Comparison of ENCODE assay signal across 1 cellular context in the genomic region with DNA sequence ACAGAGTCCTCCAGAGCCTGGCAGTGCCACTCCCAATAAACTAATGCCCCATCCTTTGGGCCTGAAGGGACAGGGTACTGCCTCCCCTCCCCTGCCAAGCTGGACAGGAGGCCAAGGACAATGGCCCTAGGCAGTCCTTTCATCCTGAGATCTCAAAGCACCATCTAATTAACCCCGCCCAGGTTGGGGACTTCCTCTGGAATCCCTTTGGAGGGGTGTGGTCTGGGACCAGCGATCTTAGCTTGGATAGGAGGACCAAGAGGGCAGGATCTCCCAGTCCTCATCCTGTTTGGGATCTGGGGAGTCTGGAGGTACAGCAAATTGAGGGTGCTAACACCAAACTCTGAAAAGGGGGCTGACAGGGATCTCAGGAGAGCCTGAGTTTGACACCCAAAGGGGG.
TF ChIP-seq lines count a peak whose summit lies in the region.

No MANE protein-coding gene starts in this region.

TF ChIP-seq in K562, 482 proteins besides CTCF, POLR2A, EP300 and RAD21:
- TF ChIP-seq PCBP1 (IDR thresholded peaks at IDR 0.05; ENCODE audit: low read depth, low read length, poor library complexity, severe bottlenecking) (no peak), ZNF79 (CRISPR knock-in tag; IDR thresholded peaks at IDR 0.05; ENCODE audit: low read depth) (no peak), ZFP30 (CRISPR knock-in tag; IDR thresholded peaks at IDR 0.05; ENCODE audit: borderline replicate concordance) (no peak), CTBP1 (IDR thresholded peaks at IDR 0.05; ENCODE audit: borderline replicate concordance) (peak; percentile 38; the same call in 1 of the 2 replicates), SPI1 (IDR thresholded peaks at IDR 0.05; ENCODE audit: borderline replicate concordance, low read depth, low read length) (peak; percentile 40; the same call in 1 of the 2 replicates)
- TF ChIP-seq, protein P1, sequence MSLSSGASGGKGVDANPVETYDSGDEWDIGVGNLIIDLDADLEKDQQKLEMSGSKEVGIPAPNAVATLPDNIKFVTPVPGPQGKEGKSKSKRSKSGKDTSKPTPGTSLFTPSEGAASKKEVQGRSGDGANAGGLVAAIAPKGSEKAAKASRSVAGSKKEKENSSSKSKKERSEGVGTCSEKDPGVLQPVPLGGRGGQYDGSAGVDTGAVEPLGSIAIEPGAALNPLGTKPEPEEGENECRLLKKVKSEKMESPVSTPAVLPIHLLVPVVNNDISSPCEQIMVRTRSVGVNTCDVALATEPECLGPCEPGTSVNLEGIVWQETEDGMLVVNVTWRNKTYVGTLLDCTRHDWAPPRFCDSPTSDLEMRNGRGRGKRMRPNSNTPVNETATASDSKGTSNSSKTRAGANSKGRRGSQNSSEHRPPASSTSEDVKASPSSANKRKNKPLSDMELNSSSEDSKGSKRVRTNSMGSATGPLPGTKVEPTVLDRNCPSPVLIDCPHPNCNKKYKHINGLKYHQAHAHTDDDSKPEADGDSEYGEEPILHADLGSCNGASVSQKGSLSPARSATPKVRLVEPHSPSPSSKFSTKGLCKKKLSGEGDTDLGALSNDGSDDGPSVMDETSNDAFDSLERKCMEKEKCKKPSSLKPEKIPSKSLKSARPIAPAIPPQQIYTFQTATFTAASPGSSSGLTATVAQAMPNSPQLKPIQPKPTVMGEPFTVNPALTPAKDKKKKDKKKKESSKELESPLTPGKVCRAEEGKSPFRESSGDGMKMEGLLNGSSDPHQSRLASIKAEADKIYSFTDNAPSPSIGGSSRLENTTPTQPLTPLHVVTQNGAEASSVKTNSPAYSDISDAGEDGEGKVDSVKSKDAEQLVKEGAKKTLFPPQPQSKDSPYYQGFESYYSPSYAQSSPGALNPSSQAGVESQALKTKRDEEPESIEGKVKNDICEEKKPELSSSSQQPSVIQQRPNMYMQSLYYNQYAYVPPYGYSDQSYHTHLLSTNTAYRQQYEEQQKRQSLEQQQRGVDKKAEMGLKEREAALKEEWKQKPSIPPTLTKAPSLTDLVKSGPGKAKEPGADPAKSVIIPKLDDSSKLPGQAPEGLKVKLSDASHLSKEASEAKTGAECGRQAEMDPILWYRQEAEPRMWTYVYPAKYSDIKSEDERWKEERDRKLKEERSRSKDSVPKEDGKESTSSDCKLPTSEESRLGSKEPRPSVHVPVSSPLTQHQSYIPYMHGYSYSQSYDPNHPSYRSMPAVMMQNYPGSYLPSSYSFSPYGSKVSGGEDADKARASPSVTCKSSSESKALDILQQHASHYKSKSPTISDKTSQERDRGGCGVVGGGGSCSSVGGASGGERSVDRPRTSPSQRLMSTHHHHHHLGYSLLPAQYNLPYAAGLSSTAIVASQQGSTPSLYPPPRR (CRISPR knock-in tag; IDR thresholded peaks at IDR 0.05; ENCODE audit: borderline replicate concordance) = no peak
